Comparison of ENCODE assay signal across 11 cellular contexts in the genomic region with DNA sequence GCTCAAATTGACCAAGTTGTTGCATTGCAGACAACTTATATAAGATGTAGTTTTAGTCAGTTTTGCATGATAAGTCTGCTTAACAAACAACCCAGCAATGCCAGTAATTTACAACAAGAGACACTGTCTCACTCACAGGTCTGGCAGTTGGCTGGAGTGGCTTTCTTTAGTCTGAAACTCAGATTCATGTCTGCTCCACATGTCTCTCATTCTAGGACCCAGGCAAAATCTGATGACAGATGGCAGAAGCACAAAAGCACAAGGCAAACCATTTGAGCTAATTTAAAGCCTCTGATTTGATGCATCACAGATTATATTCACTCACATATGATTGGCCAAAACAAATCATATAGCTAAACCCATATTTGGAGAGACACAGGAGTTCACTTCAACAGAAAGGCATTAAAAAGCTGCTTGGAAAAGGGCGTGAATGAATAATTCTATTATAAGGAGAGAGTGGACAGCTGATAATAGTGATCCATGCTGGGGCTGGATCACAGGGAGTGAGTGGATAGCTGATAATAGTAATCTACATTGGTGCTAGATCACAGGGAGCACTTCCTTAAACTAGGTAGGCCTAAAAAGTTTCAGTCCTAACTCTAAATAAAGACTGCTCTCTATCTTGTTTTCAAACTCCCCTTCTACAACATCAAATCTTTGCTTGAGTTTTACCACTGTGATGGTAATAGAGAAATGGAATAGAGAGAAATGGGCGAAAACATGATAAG.
A peak's percentile ranks its signal among the peaks of the same experiment; 100 is the strongest.
DNase-seq lines count a peak whose midpoint lies in the region; ATAC-seq and TF ChIP-seq lines count a peak whose summit lies in the region.
"Had no signal": no experiment of that assay in that cellular context is flagged by ENCODE, and none has a peak within 500 bp of the region (broad histone marks: within the 10 kb centered on the region; RNA-seq: fewer than 3 reads in every experiment).

No MANE protein-coding gene starts in this region.

- no peaks in the 10 kb centered on the region for H3K36me3 Mint-ChIP-seq in activated naive CD4-positive, alpha-beta T cell treated with anti-CD3 and anti-CD28 coated beads, Interleukin-2, amount 50 U/mL, for 72 hours

- intact Hi-C loops in mucosa of descending colon (cut with DNase I, micrococcal nuclease) = no loop called here

- H3K4me3 ChIP-seq in mucosa of descending colon = no peak overlapping the region
- H3K4me3 ChIP-seq: dorsolateral prefrontal cortex had no signal

- no peak for TF ChIP-seq CTCF in mucosa of descending colon (IDR thresholded peaks at IDR 0.05)

- H3K9me3 ChIP-seq in mucosa of descending colon = no peaks in the 10 kb centered on the region

- DNase-seq in astrocyte of the hippocampus (ENCODE audit: low read depth, low spot score) (peak; percentile 13), GM19240 (ENCODE audit: insufficient read length, low spot score) (no peak), mucosa of descending colon (no peak), iPS-NIHi11 (ENCODE audit: low spot score) (no peak)
- no peak for DNase-seq in activated naive CD4-positive, alpha-beta T cell treated with anti-CD3 and anti-CD28 coated beads, Interleukin-2, amount 50 U/mL, for 72 hours (ENCODE audit: low spot score in 2 of 2)
- DNase-seq: activated T-cell treated with anti-CD3 and anti-CD28 coated beads, Interleukin-2, amount 50 U/mL, for 4 hours; SW 1271 had no signal

- H3K9me3 Mint-ChIP-seq in activated naive CD4-positive, alpha-beta T cell treated with anti-CD3 and anti-CD28 coated beads, Interleukin-2, amount 50 U/mL, for 72 hours = peaks cover 0 to 8% of the 10 kb centered on the region in 2 donors

- no peaks in the 10 kb centered on the region for H3K36me3 ChIP-seq in mucosa of descending colon (ENCODE audit: low read depth)

- peak; percentile 48 for ATAC-seq in GM18517 (IDR thresholded peaks at IDR 0.05; ENCODE audit: unreplicated experiment)
- peak; percentile 54 for ATAC-seq in GM21526 (IDR thresholded peaks at IDR 0.05; ENCODE audit: low FRiP score, unreplicated experiment)
- ATAC-seq in HG03159 (IDR thresholded peaks at IDR 0.05; ENCODE audit: unreplicated experiment) = peak; percentile 43
- ATAC-seq in mucosa of descending colon = no peak
- no peak for ATAC-seq in activated naive CD4-positive, alpha-beta T cell treated with anti-CD3 and anti-CD28 coated beads, Interleukin-2, amount 50 U/mL, for 72 hours
- ATAC-seq: activated T-cell treated with anti-CD3 and anti-CD28 coated beads, Interleukin-2, amount 50 U/mL, for 4 hours had no signal

- H3K4me1 ChIP-seq in mucosa of descending colon (ENCODE audit: low read depth) = no peaks in the 10 kb centered on the region

- no peak overlapping the region for H3K27ac Mint-ChIP-seq in activated naive CD4-positive, alpha-beta T cell treated with anti-CD3 and anti-CD28 coated beads, Interleukin-2, amount 50 U/mL, for 72 hours

Comparison
In these comparisons a context has a peak if more than half of its experiments do, and no peak if none do; other contexts are left out.
1. ATAC-seq: peak in GM18517 (single experiment), GM21526 (single experiment) and HG03159 (single experiment); none in mucosa of descending colon (single experiment) and activated naive CD4-positive, alpha-beta T cell treated with anti-CD3 and anti-CD28 coated beads, Interleukin-2, amount 50 U/mL, for 72 hours (0 of 2).